Comparison of ENCODE assay signal across 12 cellular contexts in the genomic region with DNA sequence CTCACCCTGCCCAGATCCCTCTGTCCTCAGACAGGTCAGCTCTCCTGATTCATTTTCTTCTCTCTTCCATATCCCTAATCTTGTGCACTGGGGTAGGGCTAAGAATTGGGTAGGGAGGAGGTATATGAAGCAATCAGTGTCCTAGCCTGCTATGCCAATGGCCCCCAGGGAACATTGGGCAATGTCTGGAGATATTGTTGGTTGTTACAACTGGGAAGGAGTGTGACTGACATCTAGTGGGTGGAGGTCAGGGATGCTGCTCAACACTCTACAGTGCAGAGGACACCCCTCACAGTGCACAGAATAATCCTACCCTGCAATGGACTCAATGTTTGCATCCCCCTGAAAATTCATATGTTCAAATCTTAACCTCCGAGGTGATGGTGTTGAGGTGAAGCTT. TPM values are rescaled to one million over a fixed set of nuclear protein-coding genes. Genes with fewer than 3 reads are reported as not detected.
DNase-seq lines count a peak whose midpoint lies in the region; ATAC-seq and TF ChIP-seq lines count a peak whose summit lies in the region.
"Had no signal": no experiment of that assay in that cellular context is flagged by ENCODE, and none has a peak within 500 bp of the region (broad histone marks: within the 10 kb centered on the region; RNA-seq: fewer than 3 reads in every experiment).

No MANE protein-coding gene starts in this region.

- H3K27me3 ChIP-seq in GM23338 (ENCODE audit: insufficient read depth) (no peaks in the 10 kb centered on the region), PC-9 (ENCODE audit: insufficient read depth, low read depth) (no peaks in the 10 kb centered on the region), ovary (no peaks in the 10 kb centered on the region)
- H3K27me3 ChIP-seq: SJCRH30, thyroid gland had no signal

- no peak overlapping the region for H3K27ac Mint-ChIP-seq in GM23338

- H2AFZ ChIP-seq in GM23338 (no peak overlapping the region), PC-9 (no peak overlapping the region)

- peaks cover 4% of the 10 kb centered on the region; the same call in 1 of the 2 replicates for H3K36me3 ChIP-seq in GM23338 (ENCODE audit: insufficient read depth)
- peaks cover 12% of the 10 kb centered on the region; the same call in 1 of the 2 replicates for H3K36me3 ChIP-seq in PC-9 (ENCODE audit: low read depth)
- no peaks in the 10 kb centered on the region for H3K36me3 ChIP-seq in ovary
- H3K36me3 ChIP-seq: neutrophil, SJCRH30 had no signal

- POLR2A ChIA-PET in PC-9 (lab: Charles Lee; ENCODE audit: unreplicated experiment): no interaction called here

- H3K9me2 ChIP-seq in GM23338 (ENCODE audit: insufficient read depth) (no peaks in the 10 kb centered on the region), PC-9 (ENCODE audit: insufficient read depth) (no peaks in the 10 kb centered on the region)

- peak; percentile 65 for ATAC-seq in GM23338
- ATAC-seq in HG02678 (IDR thresholded peaks at IDR 0.05; ENCODE audit: unreplicated experiment): no peak

- H3F3A ChIP-seq in GM23338 (replicated peaks; ENCODE audit: low read depth): no peaks in the 10 kb centered on the region
- H3F3A ChIP-seq in PC-9 (ENCODE audit: insufficient read depth, low read depth): no peaks in the 10 kb centered on the region; the same call in 1 of the 2 replicates

- no peak overlapping the region for H3K4me3 Mint-ChIP-seq in GM23338

- no peaks in the 10 kb centered on the region for H3K4me1 Mint-ChIP-seq in GM23338

- WGBS in ovary, 3 donors: 94 to 100% (median 98%) methylated on average over 1 of the region's 1 CpG

- CTCF ChIA-PET in PC-9 (lab: Charles Lee): no interaction called here

- H3K4me3 ChIP-seq in GM23338: no peak overlapping the region
- no peak overlapping the region for H3K4me3 ChIP-seq in PC-9
- no peak overlapping the region for H3K4me3 ChIP-seq in ovary
- H3K4me3 ChIP-seq: SJCRH30, thyroid gland had no signal

- peak; percentile 24 to 56; a peak in 3 of 4 replicates for TF ChIP-seq CTCF in GM23338 (conservative IDR thresholded peaks at IDR 0.05; ENCODE audit: low read depth in 2 of 2)
- TF ChIP-seq CTCF in PC-9 (conservative IDR thresholded peaks at IDR 0.05): peak; percentile 64
- no peak for TF ChIP-seq CTCF in ovary (IDR thresholded peaks at IDR 0.05)

- H3K79me2 ChIP-seq in GM23338 (replicated peaks; ENCODE audit: insufficient read depth) (no peaks in the 10 kb centered on the region), PC-9 (ENCODE audit: low read depth) (no peaks in the 10 kb centered on the region)

- no peak for TF ChIP-seq EP300 in ovary (IDR thresholded peaks at IDR 0.05)

- peaks cover 21% of the 10 kb centered on the region for H3K36me3 Mint-ChIP-seq in GM23338 (ENCODE audit: low read depth)

- intact Hi-C loops in PC-9 (cut with micrococcal nuclease; ENCODE audit: unreplicated experiment) (loop anchor here (10.0 kb wide), 1 partner anchor 194 kb away; no protein-coding TSS in a partner anchor), ovary (cut with DNase I) (no loop called here)

- DNase-seq in CD1c-positive myeloid dendritic cell (ENCODE audit: extremely low spot score): peak; percentile 51
- DNase-seq in GM23338 (ENCODE audit: low spot score): peak; percentile 28
- DNase-seq in PC-9: peak in 1 of 2 experiments; percentile 50
- DNase-seq in epithelial cell of prostate (ENCODE audit: low read depth, low spot score): peak; percentile 5
- no peak for DNase-seq in ovary
- DNase-seq in stimulated activated CD4-positive, alpha-beta T cell treated with anti-CD3 and anti-CD28 coated beads, Interleukin-2, amount 100 ng/mL, for 48 hours: no peak
- DNase-seq in NCI-H526 treated with DMSO at 0.1 percent for 48 hours (lab: John Stamatoyannopoulos, UW): no peak
- DNase-seq: NCI-H1048, thyroid gland had no signal

- H3K27me3 Mint-ChIP-seq in GM23338 (ENCODE audit: insufficient read depth, low read depth, poor library complexity): peaks cover 7% of the 10 kb centered on the region

- no peak for TF ChIP-seq POLR2A in ovary (IDR thresholded peaks at IDR 0.05)

- H3K27ac ChIP-seq in GM23338 (ENCODE audit: low read depth) (no peak overlapping the region), PC-9 (no peak overlapping the region), epithelial cell of prostate (no peak overlapping the region), ovary (no peak overlapping the region)
- H3K27ac ChIP-seq: neutrophil, SJCRH30, thyroid gland had no signal

- no peaks in the 10 kb centered on the region for H3K4me1 ChIP-seq in GM23338 (ENCODE audit: insufficient read depth)
- H3K4me1 ChIP-seq in PC-9 (replicated peaks; ENCODE audit: insufficient read depth): no peaks in the 10 kb centered on the region
- no peaks in the 10 kb centered on the region for H3K4me1 ChIP-seq in ovary (ENCODE audit: insufficient read depth)
- H3K4me1 ChIP-seq: SJCRH30, thyroid gland had no signal

- H3K9me3 ChIP-seq in PC-9 (ENCODE audit: insufficient read depth, low read depth) (peaks cover 5% of the 10 kb centered on the region; the same call in 1 of the 2 replicates), ovary (peaks cover 0 to 6% of the 10 kb centered on the region in 2 donors)
- H3K9me3 ChIP-seq: neutrophil, thyroid gland had no signal

- no TSS peak for BruUV-seq in PC-9 (replicated peaks; lab: Mats Ljungman, UMichigan)

- 0 out of 2 replicates have a peak, but pooled peaks cover 5% of the 10 kb centered on the region for H4K20me1 ChIP-seq in GM23338 (replicated peaks; ENCODE audit: insufficient read depth)
- H4K20me1 ChIP-seq in PC-9 (ENCODE audit: insufficient read depth): no peaks in the 10 kb centered on the region

- no peak overlapping the region for H3K4me2 ChIP-seq in GM23338
- no peak overlapping the region for H3K4me2 ChIP-seq in PC-9

- H3K9me3 Mint-ChIP-seq in GM23338: peaks cover 20% of the 10 kb centered on the region

TF ChIP-seq in GM23338, 12 proteins besides CTCF, POLR2A, EP300 and RAD21 (continues in another document):
- TF ChIP-seq ZNF114 (CRISPR knock-in tag; IDR thresholded peaks at IDR 0.05) (no peak), ZNF331 (CRISPR knock-in tag; IDR thresholded peaks at IDR 0.05; ENCODE audit: low read depth) (no peak), JUNB (IDR thresholded peaks at IDR 0.05; ENCODE audit: unreplicated experiment) (no peak), EZH2 (IDR thresholded peaks at IDR 0.05; ENCODE audit: low read depth, unreplicated experiment) (no peak), EZH2phosphoT487 (IDR thresholded peaks at IDR 0.05; ENCODE audit: unreplicated experiment) (no peak)

RNA-seq across cellular contexts. Expression of gene CPAMD8, which starts 57.5 kb away (rescaled TPM):
- 11.8 and 14.1 TPM in 2 replicates for total RNA-seq in GM23338 (2014; rRNA removed; shearing (Covaris generic))
- polyA plus RNA-seq in GM23338 (2016; fragmentation: Nextera tagmentation; extraction: Ambion mirVana) (4.4 and 4.6 TPM in 2 replicates), ovary (10 to 100 TPM in 1 of 2 donors, 1 to 10 TPM in 1; 2.4 to 11.4 TPM)
- total RNA-seq in PC-9 (2021) (23.7 and 25.8 TPM in 2 replicates), ovary (10 to 100 TPM in 1 of 7 donors, 1 to 10 TPM in 6; 5.1 to 13.0 (median 7.9) TPM)

Comparison
In these comparisons a context has a peak if more than half of its experiments do, and no peak if none do; other contexts are left out.
1. DNase-seq: peak in CD1c-positive myeloid dendritic cell (single experiment), GM23338 (single experiment) and epithelial cell of prostate (single experiment); none in ovary (0 of 5), stimulated activated CD4-positive, alpha-beta T cell treated with anti-CD3 and anti-CD28 coated beads, Interleukin-2, amount 100 ng/mL, for 48 hours (0 of 2) and NCI-H526 treated with DMSO at 0.1 percent for 48 hours (single experiment).
2. CTCF ChIP-seq: peak in GM23338 (2 of 2) and PC-9 (single experiment); none in ovary (0 of 3).